Comparison of ENCODE assay signal across 9 cellular contexts in genomic region chr17:68461589-68461988, GRCh38. TPM values are rescaled to one million over a fixed set of nuclear protein-coding genes. Genes with fewer than 3 reads are reported as not detected.
A peak's percentile ranks its signal among the peaks of the same experiment; 100 is the strongest.
DNase-seq lines count a peak whose midpoint lies in the region; ATAC-seq and TF ChIP-seq lines count a peak whose summit lies in the region.
"Had no signal": no experiment of that assay in that cellular context is flagged by ENCODE, and none has a peak within 500 bp of the region (broad histone marks: within the 10 kb centered on the region; RNA-seq: fewer than 3 reads in every experiment).

No MANE protein-coding gene starts in this region.

- H2AFZ ChIP-seq in SU-DHL-6 (ENCODE audit: low read depth, low read length, severe bottlenecking) = peak overlapping the region; percentile 35

- H3K4me3 Mint-ChIP-seq in progenitor cell of endocrine pancreas (ENCODE audit: low read depth) = no peak overlapping the region

- H3K27ac Mint-ChIP-seq in progenitor cell of endocrine pancreas = no peak overlapping the region

- H3K27ac ChIP-seq in SU-DHL-6 (ENCODE audit: low read depth, low read length) (no peak overlapping the region), subcutaneous abdominal adipose tissue (ENCODE audit: low read depth, low read length) (peak overlapping the region; percentile 66)

- H3K36me3 ChIP-seq in SU-DHL-6 (ENCODE audit: low read length) = no peaks in the 10 kb centered on the region
- no peaks in the 10 kb centered on the region for H3K36me3 ChIP-seq in subcutaneous abdominal adipose tissue (ENCODE audit: control insufficient read depth in 5 of 5, insufficient read depth in 5 of 5, low read length in 5 of 5)

- H3K27me3 Mint-ChIP-seq in progenitor cell of endocrine pancreas = peaks cover 13% of the 10 kb centered on the region

- ATAC-seq in Right ventricle myocardium superior (ENCODE audit: poor library complexity) (peak; percentile 6), Right ventricle myocardium inferior (no peak)

- peak overlapping the region; percentile 21; the same call in 1 of the 2 replicates for H3K9ac ChIP-seq in SU-DHL-6 (ENCODE audit: low read length)
- H3K9ac ChIP-seq in subcutaneous abdominal adipose tissue (ENCODE audit: low read length in 5 of 5) = no peak overlapping the region

- H4K20me1 ChIP-seq in SU-DHL-6 (ENCODE audit: low read depth, low read length) = no peaks in the 10 kb centered on the region

- H3K9me3 Mint-ChIP-seq in progenitor cell of endocrine pancreas (ENCODE audit: low read depth) = no peaks in the 10 kb centered on the region

- H3K27me3 ChIP-seq in SU-DHL-6 (ENCODE audit: low read length) = no peaks in the 10 kb centered on the region
- H3K27me3 ChIP-seq in subcutaneous abdominal adipose tissue (ENCODE audit: control insufficient read depth in 5 of 5, insufficient read depth in 4 of 5, low read length in 5 of 5) = no peaks in the 10 kb centered on the region

- DNase-seq in Right ventricle myocardium superior (no peak), Right ventricle myocardium inferior (ENCODE audit: missing footprints) (no peak), dermis blood vessel endothelial cell (peak; percentile 55), progenitor cell of endocrine pancreas (ENCODE audit: low spot score, unreplicated experiment) (no peak), AML-193 (lab: John Stamatoyannopoulos, UW) (no peak), NCI-H128 (lab: John Stamatoyannopoulos, UW; ENCODE audit: unreplicated experiment) (no peak)
- DNase-seq: EL had no signal

- H3K9me3 ChIP-seq in SU-DHL-6 (ENCODE audit: insufficient read depth, low read length) (no peaks in the 10 kb centered on the region), subcutaneous abdominal adipose tissue (ENCODE audit: control insufficient read depth in 5 of 5, low read length in 5 of 5) (no peaks in the 10 kb centered on the region)

- intact Hi-C loops in Right ventricle myocardium superior (cut with DNase I) (loop anchor here (10.0 kb wide), 1 partner anchor 287 kb away; no protein-coding TSS in a partner anchor), Right ventricle myocardium inferior (cut with DNase I) (loop anchor here (5.0 kb wide), 3 partner anchors 214 to 296 kb away; partner anchors contain the start of gene AMZ2)

- H3K4me1 Mint-ChIP-seq in progenitor cell of endocrine pancreas (ENCODE audit: low read depth) = peaks cover 24% of the 10 kb centered on the region

- no peaks in the 10 kb centered on the region for H3K36me3 Mint-ChIP-seq in progenitor cell of endocrine pancreas (ENCODE audit: insufficient read depth)

- H3K9me2 ChIP-seq in SU-DHL-6 (replicated peaks; ENCODE audit: insufficient read depth, low read length) = no peaks in the 10 kb centered on the region

- TF ChIP-seq CTCF in SU-DHL-6 (IDR thresholded peaks at IDR 0.05; ENCODE audit: insufficient read depth, low read length, poor library complexity, severe bottlenecking) (no peak), progenitor cell of endocrine pancreas (IDR thresholded peaks at IDR 0.05; ENCODE audit: unreplicated experiment) (no peak)

- H3K79me2 ChIP-seq in SU-DHL-6 (ENCODE audit: insufficient read depth, low read length) = no peaks in the 10 kb centered on the region

- H3K4me3 ChIP-seq in SU-DHL-6 (ENCODE audit: insufficient read depth, low read length, poor library complexity, severe bottlenecking) (no peak overlapping the region), subcutaneous abdominal adipose tissue (ENCODE audit: low read depth in 1 of 5, low read length in 5 of 5) (no peak overlapping the region)

- peaks cover 10% of the 10 kb centered on the region; the same call in 1 of the 2 replicates for H3F3A ChIP-seq in SU-DHL-6 (ENCODE audit: insufficient read depth)

- H3K4me1 ChIP-seq in subcutaneous abdominal adipose tissue (ENCODE audit: control insufficient read depth in 5 of 5, insufficient read depth in 5 of 5, low read length in 5 of 5) = peaks cover 1 to 35% (median 32%) of the 10 kb centered on the region in 5 donors

- no peak overlapping the region for H3K4me2 ChIP-seq in SU-DHL-6 (ENCODE audit: low read depth, low read length, poor library complexity, severe bottlenecking)

RNA-seq across cellular contexts. Expression of gene WIPI1, which starts 4.3 kb away (rescaled TPM):
- total RNA-seq in Right ventricle myocardium superior = 63.7 TPM
- 62.8 TPM for total RNA-seq in Right ventricle myocardium inferior
- 60.2 and 65.5 TPM in 2 replicates for total RNA-seq in dermis blood vessel endothelial cell
- 53.5 and 54.3 TPM in 2 replicates for total RNA-seq in progenitor cell of endocrine pancreas

RNA-seq across cellular contexts. Expression of gene PRKAR1A, which starts 50.6 kb away (rescaled TPM):
- total RNA-seq in Right ventricle myocardium superior (607 TPM), Right ventricle myocardium inferior (584 TPM), dermis blood vessel endothelial cell (403 and 572 TPM in 2 replicates), progenitor cell of endocrine pancreas (336 and 337 TPM in 2 replicates)
